21 cellular contexts compared by ENCODE assay signal in the genomic region with DNA sequence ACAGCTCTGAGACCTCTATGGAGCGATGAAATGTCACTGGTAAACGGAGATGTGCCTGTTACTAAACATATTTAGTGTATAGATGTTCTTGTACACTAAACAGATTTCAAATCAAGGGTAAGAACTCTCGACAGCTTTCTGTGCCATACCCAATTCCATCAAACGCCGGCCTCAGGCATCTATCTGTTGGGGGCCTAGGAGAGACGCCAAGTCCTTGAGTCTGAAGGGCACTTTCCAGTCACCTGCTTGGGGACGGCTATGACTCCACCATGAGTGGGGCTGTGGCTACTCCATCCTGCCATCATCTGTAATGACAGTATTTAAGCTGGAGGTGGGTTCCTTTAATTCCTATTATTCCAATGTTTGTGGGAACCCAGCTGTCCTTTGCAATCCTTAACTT.
DNase-seq lines count a peak whose midpoint lies in the region; FAIRE-seq and TF ChIP-seq lines count a peak whose summit lies in the region.
"Had no signal": no experiment of that assay in that cellular context is flagged by ENCODE, and none has a peak within 500 bp of the region (broad histone marks: within the 10 kb centered on the region; RNA-seq: fewer than 3 reads in every experiment).

No MANE protein-coding gene starts in this region.

- DNase-seq in DMS79 treated with DMSO at 0.1 percent for 48 hours (lab: John Stamatoyannopoulos, UW) (peak; percentile 77), coronary artery (ENCODE audit: low spot score) (peak; percentile 12), osteocyte (ENCODE audit: extremely low spot score, unreplicated experiment) (peak; percentile 57), putamen (ENCODE audit: low spot score) (no peak), H9 (no peak), HTR-8/SVneo (ENCODE audit: insufficient read length, low spot score) (no peak)
- DNase-seq: ACHN; BE2C; C1 segment of cervical spinal cord; CD4-positive, CD25-positive, alpha-beta regulatory T cell; CD8-positive, alpha-beta memory T cell; COR-L47; DMS 273 treated with DMSO at 0.1 percent for 48 hours; DMS53; GDM1; IMR-90 had no signal

- H3K23ac ChIP-seq in H9 (ENCODE audit: insufficient read length, low read depth, low read length), result no peak overlapping the region

- no peaks in the 10 kb centered on the region for H3K4me1 Mint-ChIP-seq in osteocyte (ENCODE audit: unreplicated experiment)
- H3K4me1 Mint-ChIP-seq in H9, result peaks cover 9 to 11% of the 10 kb centered on the region in 2 experiments
- H3K4me1 Mint-ChIP-seq: CD4-positive, CD25-positive, alpha-beta regulatory T cell; CD8-positive, alpha-beta memory T cell had no signal

- H2BK12ac ChIP-seq in H9 (ENCODE audit: insufficient read length, low read depth, low read length), result no peak overlapping the region

- no peaks in the 10 kb centered on the region for H3K4me1 ChIP-seq in H9 (ENCODE audit: insufficient read depth, low read length)
- H3K4me1 ChIP-seq: BE2C, HAP-1 had no signal

- no peak overlapping the region for H3K14ac ChIP-seq in H9 (ENCODE audit: insufficient read depth, low read length)

- peaks cover 3% of the 10 kb centered on the region for H3K79me1 ChIP-seq in H9 (ENCODE audit: insufficient read depth, low read depth, low read length, poor library complexity, severe bottlenecking)

- H3K4me2 ChIP-seq in H9 (ENCODE audit: insufficient read depth, insufficient read length, low read length), result no peak overlapping the region

- no peak overlapping the region for H2BK120ac ChIP-seq in H9 (ENCODE audit: low read depth, low read length, poor library complexity, severe bottlenecking)

- H2AFZ ChIP-seq in H9 (ENCODE audit: low read length), result no peak overlapping the region

- H2AK5ac ChIP-seq in H9 (ENCODE audit: insufficient read length, low read length), result no peak overlapping the region

- H2BK5ac ChIP-seq in H9 (ENCODE audit: insufficient read length, low read length), result no peak overlapping the region

- TF ChIP-seq CTCF in coronary artery (IDR thresholded peaks at IDR 0.05) (no peak), osteocyte (IDR thresholded peaks at IDR 0.05) (no peak), H9 (conservative IDR thresholded peaks at IDR 0.05) (no peak)

- no peak overlapping the region for H3T11ph ChIP-seq in H9 (ENCODE audit: low read length)

- no peaks in the 10 kb centered on the region for H3K23me2 ChIP-seq in H9 (ENCODE audit: insufficient read length, low read depth, low read length, poor library complexity, severe bottlenecking)

- H4K20me1 ChIP-seq in H9 (ENCODE audit: control insufficient read depth, insufficient read depth, insufficient read length), result no peaks in the 10 kb centered on the region

- no peaks in the 10 kb centered on the region for H3K36me3 Mint-ChIP-seq in osteocyte (ENCODE audit: unreplicated experiment)
- peaks cover 15 to 22% (median 18%) of the 10 kb centered on the region in 3 experiments for H3K36me3 Mint-ChIP-seq in H9 (ENCODE audit: insufficient read depth in 1 of 3, low read depth in 3 of 3)
- H3K36me3 Mint-ChIP-seq: CD4-positive, CD25-positive, alpha-beta regulatory T cell; CD8-positive, alpha-beta memory T cell had no signal

- no peak for FAIRE-seq in HTR-8/SVneo (lab: Jason Lieb, UNC)
- FAIRE-seq: A204.1, H1, K562 had no signal

- no peak overlapping the region for H3K18ac ChIP-seq in H9 (ENCODE audit: insufficient read length, low read depth, low read length)

- no peak overlapping the region for H3K56ac ChIP-seq in H9 (ENCODE audit: insufficient read length, low read depth, low read length)

- H3K27me3 ChIP-seq in H9 (ENCODE audit: insufficient read depth, low read length), result no peaks in the 10 kb centered on the region
- H3K27me3 ChIP-seq: BE2C had no signal

- H3K27me3 Mint-ChIP-seq in osteocyte (ENCODE audit: unreplicated experiment) (peaks cover 7% of the 10 kb centered on the region), H9 (ENCODE audit: low read depth) (no peaks in the 10 kb centered on the region)
- H3K27me3 Mint-ChIP-seq: CD4-positive, CD25-positive, alpha-beta regulatory T cell; CD8-positive, alpha-beta memory T cell had no signal

- no peak overlapping the region for H2BK15ac ChIP-seq in H9 (ENCODE audit: low read depth, low read length)

- H3K9me3 ChIP-seq in H9 (ENCODE audit: control insufficient read depth, low read depth, low read length), result peaks cover 7% of the 10 kb centered on the region
- H3K9me3 ChIP-seq: BE2C, HAP-1 had no signal

- no peak overlapping the region for H3K4ac ChIP-seq in H9 (ENCODE audit: low read depth, low read length)

- WGBS in H9 (ENCODE audit: extremely low coverage, insufficient read length, low lambda C conversion rate), result no CpG with 5 or more reads among the region's 7 CpGs

- no peak overlapping the region for H4K5ac ChIP-seq in H9 (ENCODE audit: insufficient read length, low read depth, low read length)

- H3K27ac Mint-ChIP-seq in osteocyte (ENCODE audit: unreplicated experiment) (no peak overlapping the region), H9 (no peak overlapping the region)
- H3K27ac Mint-ChIP-seq: CD4-positive, CD25-positive, alpha-beta regulatory T cell had no signal

- no peak overlapping the region for H3K9ac ChIP-seq in H9 (ENCODE audit: extremely low read depth, insufficient read length, low read length)

- no peak overlapping the region for H3K27ac ChIP-seq in coronary artery
- no peak overlapping the region for H3K27ac ChIP-seq in H9 (ENCODE audit: insufficient read length, low read depth, low read length)
- H3K27ac ChIP-seq: HL-60 had no signal

- H3K4me3 ChIP-seq in coronary artery, result no peak overlapping the region
- H3K4me3 ChIP-seq: HAP-1, K562 had no signal

- H3K79me2 ChIP-seq in H9 (ENCODE audit: insufficient read depth, low read length), result no peaks in the 10 kb centered on the region; the same call in 1 of the 2 replicates

- H3K9me3 Mint-ChIP-seq in osteocyte (ENCODE audit: unreplicated experiment) (no peaks in the 10 kb centered on the region), H9 (peaks cover 4 to 5% of the 10 kb centered on the region in 2 experiments; a peak in 4 of 5 replicates)
- H3K9me3 Mint-ChIP-seq: CD8-positive, alpha-beta memory T cell had no signal

- no peak overlapping the region for H4K91ac ChIP-seq in H9 (ENCODE audit: insufficient read length, low read depth, low read length)

- no peak overlapping the region for H4K8ac ChIP-seq in H9 (replicated peaks; ENCODE audit: insufficient read length, low read depth, low read length)

- no peak overlapping the region for H2BK20ac ChIP-seq in H9 (ENCODE audit: low read depth, low read length, poor library complexity, severe bottlenecking)

- no peak overlapping the region for H3K4me3 Mint-ChIP-seq in osteocyte (ENCODE audit: unreplicated experiment)
- no peak overlapping the region for H3K4me3 Mint-ChIP-seq in H9
- H3K4me3 Mint-ChIP-seq: CD4-positive, CD25-positive, alpha-beta regulatory T cell; CD8-positive, alpha-beta memory T cell had no signal

Comparison
In these comparisons a context has a peak if more than half of its experiments do, and no peak if none do; other contexts are left out.
1. DNase-seq: peak in DMS79 treated with DMSO at 0.1 percent for 48 hours (single experiment), coronary artery (single experiment) and osteocyte (single experiment); none in putamen (single experiment), H9 (single experiment) and HTR-8/SVneo (single experiment).